ENCODE assay signal across 24 cellular contexts in the genomic region with DNA sequence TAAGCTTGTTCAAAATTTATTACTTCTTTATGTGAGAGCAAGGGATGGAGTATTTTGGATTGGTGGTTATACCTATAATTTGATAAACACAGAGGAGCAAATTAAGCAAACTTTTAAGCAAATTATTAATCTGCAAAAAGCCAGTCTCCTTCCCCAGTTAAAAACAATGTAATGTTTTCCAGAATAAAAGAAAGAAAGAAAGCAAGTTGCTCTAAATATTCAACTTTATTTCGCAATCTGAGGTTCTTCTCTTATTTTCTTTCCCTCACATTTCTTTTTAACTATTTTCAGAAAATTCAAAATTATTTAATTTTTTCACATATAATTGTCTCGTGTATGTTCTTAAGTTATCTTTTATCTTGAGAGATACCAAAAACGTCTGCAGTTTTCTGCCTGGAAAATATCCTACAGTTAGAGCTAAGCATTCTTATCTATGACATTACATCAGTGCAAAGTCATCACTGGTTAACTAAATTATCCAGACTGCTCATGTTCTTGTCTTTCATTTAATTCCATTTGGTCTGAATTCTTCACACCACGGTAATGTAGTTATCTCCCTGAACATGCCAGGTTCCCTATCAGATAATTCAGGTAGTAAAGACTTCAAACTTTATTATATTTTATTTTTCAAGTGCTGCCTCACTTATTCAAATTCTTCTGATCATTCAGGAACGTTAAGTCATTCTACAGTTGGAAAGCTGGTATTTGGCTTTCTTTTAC. TPM values are rescaled to one million over a fixed set of nuclear protein-coding genes. Genes with fewer than 3 reads are reported as not detected.
"Had no signal": no experiment of that assay in that cellular context is flagged by ENCODE, and none has a peak within 500 bp of the region (broad histone marks: within the 10 kb centered on the region; RNA-seq: fewer than 3 reads in every experiment).

No MANE protein-coding gene starts in this region.

- DNase-seq: activated CD4-positive, alpha-beta memory T cell treated with anti-CD3 and anti-CD28 coated beads for 36 hours; activated CD4-positive, alpha-beta T cell treated with anti-CD3 and anti-CD28 coated beads for 48 hours; activated CD4-positive, CD25-positive, alpha-beta regulatory T cell; activated naive CD4-positive, alpha-beta T cell treated with Interleukin-2 at 50 U/mL for 16 hours; activated naive CD8-positive, alpha-beta T cell treated with anti-CD3 and anti-CD28 coated beads for 36 hours; activated T-cell treated with anti-CD3 and anti-CD28 coated beads, Interleukin-2, amount 50 U/mL, for 48 hours; amygdala; cortex of kidney; endodermal cell; head of caudate nucleus; left cardiac atrium; naive thymus-derived CD8-positive, alpha-beta T cell; psoas muscle; stimulated activated CD4-positive, alpha-beta T cell treated with anti-CD3 and anti-CD28 coated beads, Interleukin-12 subunit alpha, Interleukin-12 subunit beta, amount 100 ng/mL, for 4 hours; stimulated activated CD4-positive, alpha-beta T cell treated with anti-CD3 and anti-CD28 coated beads, Interleukin-4, amount 100 ng/mL, for 4 hours; stimulated activated naive CD8-positive, alpha-beta T cell treated with anti-CD3 and anti-CD28 coated beads, Interleukin-15, Interleukin-2, amounts not matched to agents 100 U/mL and 50 U/mL, for 24 hours; T-helper 1 cell; T-helper 9 cell; thyroid gland; upper lobe of right lung had no signal

- H3K36me3 ChIP-seq: cardiac muscle cell, gastroesophageal sphincter, right atrium auricular region, thyroid gland, upper lobe of right lung had no signal

- H3K9me3 ChIP-seq: gastroesophageal sphincter, psoas muscle, right atrium auricular region, thyroid gland, upper lobe of right lung had no signal

- H3K4me3 ChIP-seq: cardiac muscle cell, gastroesophageal sphincter, psoas muscle, right atrium auricular region, thyroid gland, upper lobe of right lung had no signal

- H3K27me3 ChIP-seq: cardiac muscle cell, gastroesophageal sphincter, right atrium auricular region, thyroid gland, upper lobe of right lung had no signal

- H3K9me3 Mint-ChIP-seq: activated CD4-positive, alpha-beta memory T cell treated with anti-CD3 and anti-CD28 coated beads for 36 hours; activated naive CD8-positive, alpha-beta T cell treated with anti-CD3 and anti-CD28 coated beads for 36 hours; endodermal cell; memory B cell; naive thymus-derived CD8-positive, alpha-beta T cell had no signal

- ATAC-seq: gastroesophageal sphincter; left cardiac atrium; naive thymus-derived CD8-positive, alpha-beta T cell; psoas muscle; stimulated activated naive CD8-positive, alpha-beta T cell treated with anti-CD3 and anti-CD28 coated beads, Interleukin-15, Interleukin-2, amounts not matched to agents 100 U/mL and 50 U/mL, for 24 hours; upper lobe of right lung had no signal

- H3K36me3 Mint-ChIP-seq: activated CD4-positive, alpha-beta memory T cell treated with anti-CD3 and anti-CD28 coated beads for 36 hours; activated naive CD8-positive, alpha-beta T cell treated with anti-CD3 and anti-CD28 coated beads for 36 hours; naive thymus-derived CD8-positive, alpha-beta T cell had no signal

- H3K4me3 Mint-ChIP-seq: activated CD4-positive, alpha-beta memory T cell treated with anti-CD3 and anti-CD28 coated beads for 36 hours; activated naive CD8-positive, alpha-beta T cell treated with anti-CD3 and anti-CD28 coated beads for 36 hours; endodermal cell; memory B cell; naive thymus-derived CD8-positive, alpha-beta T cell had no signal

- H3K27ac ChIP-seq: cardiac muscle cell, gastroesophageal sphincter, psoas muscle, right atrium auricular region, thyroid gland, upper lobe of right lung had no signal

- H3K27ac Mint-ChIP-seq: activated CD4-positive, alpha-beta memory T cell treated with anti-CD3 and anti-CD28 coated beads for 36 hours; activated naive CD8-positive, alpha-beta T cell treated with anti-CD3 and anti-CD28 coated beads for 36 hours; endodermal cell; memory B cell; naive thymus-derived CD8-positive, alpha-beta T cell had no signal

RNA-seq across cellular contexts. Expression of gene CNKSR3, which starts 3.3 kb away (rescaled TPM):
- total RNA-seq: naive thymus-derived CD8-positive, alpha-beta T cell had no signal
